Comparison of ENCODE assay signal across 14 cellular contexts in genomic region chr22:39631381-39631780, GRCh38.
A peak's percentile ranks its signal among the peaks of the same experiment; 100 is the strongest.
DNase-seq lines count a peak whose midpoint lies in the region; ATAC-seq and TF ChIP-seq lines count a peak whose summit lies in the region.
"Had no signal": no experiment of that assay in that cellular context is flagged by ENCODE, and none has a peak within 500 bp of the region (broad histone marks: within the 10 kb centered on the region; RNA-seq: fewer than 3 reads in every experiment).

No MANE protein-coding gene starts in this region.

- no peak overlapping the region for H2BK5ac ChIP-seq in neuronal stem cell (ENCODE audit: low read length)

- no peak overlapping the region for H3K27ac ChIP-seq in neuronal stem cell (replicated peaks; ENCODE audit: low read length)
- H3K27ac ChIP-seq in ascending aorta, result no peak overlapping the region

- peaks cover 0 to 6% of the 10 kb centered on the region in 2 donors for H3K9me3 ChIP-seq in neuronal stem cell (replicated peaks in 1 of 2; ENCODE audit: control insufficient read depth in 2 of 2, insufficient read depth in 1 of 2, low read depth in 1 of 2, low read length in 2 of 2)
- H3K9me3 ChIP-seq in ascending aorta, result no peaks in the 10 kb centered on the region
- H3K9me3 ChIP-seq: Caco-2 had no signal

- DNase-seq in natural killer cell (no peak), neuronal stem cell (ENCODE audit: low spot score) (no peak), ascending aorta (ENCODE audit: low spot score in 2 of 2) (no peak), NCI-H774 (lab: John Stamatoyannopoulos, UW) (no peak)
- DNase-seq in natural killer cell treated with Interleukin-12 subunit alpha and Interleukin-12 subunit beta and Interleukin-15 and Interleukin-18, amount 100 ng/mL, for 72 hours (ENCODE audit: low spot score), result no peak
- DNase-seq: Caco-2; CD8-positive, alpha-beta memory T cell; DND-41; GDM1; HCEC 1CT; HFFc6 had no signal

- H2BK12ac ChIP-seq in neuronal stem cell (ENCODE audit: low read length), result no peak overlapping the region

- WGBS in neuronal stem cell (ENCODE audit: extremely low coverage in 2 of 2, insufficient read length in 2 of 2, insufficient replicate concordance in 1 of 2), 2 donors, result no CpG with 5 or more reads among the region's 4 CpGs

- no peak for ATAC-seq in natural killer cell
- ATAC-seq in natural killer cell treated with Interleukin-12 subunit alpha and Interleukin-12 subunit beta and Interleukin-15 and Interleukin-18, amount 100 ng/mL, for 72 hours, result no peak
- no peak for ATAC-seq in activated T-helper 17 cell treated with anti-CD3 and anti-CD28 coated beads, Interleukin-2, amount 50 U/mL, for 72 hours (replicated peaks)
- ATAC-seq: HepG2 had no signal

- peak overlapping the region; percentile 7 for H3K18ac ChIP-seq in neuronal stem cell (ENCODE audit: low read length)

- peak overlapping the region; percentile 77 for H2AK5ac ChIP-seq in neuronal stem cell (ENCODE audit: low read depth, low read length)

- no peaks in the 10 kb centered on the region for H3K9me3 Mint-ChIP-seq in natural killer cell
- H3K9me3 Mint-ChIP-seq in natural killer cell treated with Interleukin-12 subunit alpha and Interleukin-12 subunit beta and Interleukin-15 and Interleukin-18, amount 100 ng/mL, for 72 hours, result no peaks in the 10 kb centered on the region
- no peaks in the 10 kb centered on the region for H3K9me3 Mint-ChIP-seq in activated T-helper 17 cell treated with anti-CD3 and anti-CD28 coated beads, Interleukin-2, amount 50 U/mL, for 72 hours
- H3K9me3 Mint-ChIP-seq: CD14-positive monocyte; CD8-positive, alpha-beta memory T cell; HFFc6 had no signal

- H3K4me3 Mint-ChIP-seq in natural killer cell, result peak overlapping the region; percentile 29
- no peak overlapping the region for H3K4me3 Mint-ChIP-seq in natural killer cell treated with Interleukin-12 subunit alpha and Interleukin-12 subunit beta and Interleukin-15 and Interleukin-18, amount 100 ng/mL, for 72 hours
- no peak overlapping the region for H3K4me3 Mint-ChIP-seq in activated T-helper 17 cell treated with anti-CD3 and anti-CD28 coated beads, Interleukin-2, amount 50 U/mL, for 72 hours
- H3K4me3 Mint-ChIP-seq: CD14-positive monocyte, HFFc6 had no signal

- no peak overlapping the region for H3K14ac ChIP-seq in neuronal stem cell (ENCODE audit: low read length)

- H3K36me3 Mint-ChIP-seq in natural killer cell, result no peaks in the 10 kb centered on the region
- H3K36me3 Mint-ChIP-seq in natural killer cell treated with Interleukin-12 subunit alpha and Interleukin-12 subunit beta and Interleukin-15 and Interleukin-18, amount 100 ng/mL, for 72 hours, result no peaks in the 10 kb centered on the region
- no peaks in the 10 kb centered on the region for H3K36me3 Mint-ChIP-seq in activated T-helper 17 cell treated with anti-CD3 and anti-CD28 coated beads, Interleukin-2, amount 50 U/mL, for 72 hours (ENCODE audit: low read depth)
- H3K36me3 Mint-ChIP-seq: CD14-positive monocyte had no signal

- no peak overlapping the region for H4K8ac ChIP-seq in neuronal stem cell (ENCODE audit: low read depth, low read length)

- H2AFZ ChIP-seq in neuronal stem cell (ENCODE audit: low read length), result no peak overlapping the region

- no peak overlapping the region for H3K4me2 ChIP-seq in neuronal stem cell (ENCODE audit: insufficient read depth, low read length, poor library complexity, severe bottlenecking)

- H4K91ac ChIP-seq in neuronal stem cell (ENCODE audit: low read depth, low read length, poor library complexity), result no peak overlapping the region

- H3K4me1 ChIP-seq in neuronal stem cell (ENCODE audit: control insufficient read depth in 2 of 2, insufficient read depth in 1 of 2, low read depth in 1 of 2, low read length in 2 of 2), result peaks cover 0 to 14% of the 10 kb centered on the region in 2 donors
- H3K4me1 ChIP-seq in ascending aorta, result no peaks in the 10 kb centered on the region
- H3K4me1 ChIP-seq: Caco-2 had no signal

- peak overlapping the region; percentile 51 for H3K9ac ChIP-seq in neuronal stem cell (ENCODE audit: low read depth, low read length, poor library complexity)

- H3K36me3 ChIP-seq in neuronal stem cell (replicated peaks in 1 of 2; ENCODE audit: control insufficient read depth in 2 of 2, insufficient read depth in 2 of 2, low read length in 2 of 2), result no peaks in the 10 kb centered on the region
- no peaks in the 10 kb centered on the region for H3K36me3 ChIP-seq in ascending aorta

- peak overlapping the region; percentile 32 for H2BK15ac ChIP-seq in neuronal stem cell (ENCODE audit: low read length)

- peaks cover 0 to 11% of the 10 kb centered on the region in 2 donors for H3K27me3 Mint-ChIP-seq in natural killer cell (ENCODE audit: low read depth in 2 of 2)
- H3K27me3 Mint-ChIP-seq in natural killer cell treated with Interleukin-12 subunit alpha and Interleukin-12 subunit beta and Interleukin-15 and Interleukin-18, amount 100 ng/mL, for 72 hours, result peaks cover 2 to 8% of the 10 kb centered on the region in 2 donors
- H3K27me3 Mint-ChIP-seq in activated T-helper 17 cell treated with anti-CD3 and anti-CD28 coated beads, Interleukin-2, amount 50 U/mL, for 72 hours, result no peaks in the 10 kb centered on the region

- TF ChIP-seq CTCF in natural killer cell (IDR thresholded peaks at IDR 0.05), result no peak
- no peak for TF ChIP-seq CTCF in ascending aorta (IDR thresholded peaks at IDR 0.05)

- intact Hi-C loops in natural killer cell (cut with micrococcal nuclease) (no loop called here), ascending aorta (cut with DNase I) (no loop called here)

- H3K4me3 ChIP-seq in neuronal stem cell (ENCODE audit: low read length in 2 of 2), result no peak overlapping the region
- no peak overlapping the region for H3K4me3 ChIP-seq in ascending aorta

- H3K4ac ChIP-seq in neuronal stem cell (ENCODE audit: low read length), result no peak overlapping the region

- no peak overlapping the region for H3K23ac ChIP-seq in neuronal stem cell (ENCODE audit: low read depth, low read length, poor library complexity)

- no peak overlapping the region for H3K27ac Mint-ChIP-seq in natural killer cell
- no peak overlapping the region for H3K27ac Mint-ChIP-seq in natural killer cell treated with Interleukin-12 subunit alpha and Interleukin-12 subunit beta and Interleukin-15 and Interleukin-18, amount 100 ng/mL, for 72 hours
- H3K27ac Mint-ChIP-seq in activated T-helper 17 cell treated with anti-CD3 and anti-CD28 coated beads, Interleukin-2, amount 50 U/mL, for 72 hours, result peak overlapping the region; percentile 28
- H3K27ac Mint-ChIP-seq: CD14-positive monocyte, HFFc6 had no signal

- no peak overlapping the region for H2BK120ac ChIP-seq in neuronal stem cell (ENCODE audit: low read depth, low read length)

- H3K4me1 Mint-ChIP-seq in natural killer cell, result peaks cover 6 to 17% of the 10 kb centered on the region in 2 donors
- H3K4me1 Mint-ChIP-seq in natural killer cell treated with Interleukin-12 subunit alpha and Interleukin-12 subunit beta and Interleukin-15 and Interleukin-18, amount 100 ng/mL, for 72 hours (ENCODE audit: low read depth in 2 of 2), result peaks cover 16 to 19% of the 10 kb centered on the region in 2 donors
- peaks cover 14% of the 10 kb centered on the region for H3K4me1 Mint-ChIP-seq in activated T-helper 17 cell treated with anti-CD3 and anti-CD28 coated beads, Interleukin-2, amount 50 U/mL, for 72 hours

- no peaks in the 10 kb centered on the region for H3K79me1 ChIP-seq in neuronal stem cell (ENCODE audit: low read depth, low read length)

- H3K27me3 ChIP-seq in neuronal stem cell (ENCODE audit: control insufficient read depth in 3 of 3, insufficient read depth in 3 of 3, low read depth in 1 of 3, low read length in 3 of 3), result peaks cover 0 to 27% (median 2%) of the 10 kb centered on the region in 3 experiments
- H3K27me3 ChIP-seq in ascending aorta, result no peaks in the 10 kb centered on the region
